23 cellular contexts compared by ENCODE assay signal in genomic region chr3:16536996-16537395, GRCh38.
"Had no signal": no experiment of that assay in that cellular context is flagged by ENCODE, and none has a peak within 500 bp of the region (broad histone marks: within the 10 kb centered on the region; RNA-seq: fewer than 3 reads in every experiment).

No MANE protein-coding gene starts in this region.

- H3K4me1 ChIP-seq: esophagus squamous epithelium, foreskin keratinocyte, lower lobe of right lung, prostate gland, suprapubic skin, thyroid gland had no signal

- H3K4me3 ChIP-seq: esophagus squamous epithelium, hepatocyte, left ventricle myocardium inferior, lower lobe of right lung, prostate gland, skin epidermis, suprapubic skin, thyroid gland had no signal

- H3K9me3 ChIP-seq: esophagus squamous epithelium, left ventricle myocardium inferior, lower lobe of right lung, prostate gland, suprapubic skin, thyroid gland had no signal

- H3K27ac Mint-ChIP-seq: natural killer cell treated with Interleukin-12 subunit alpha and Interleukin-12 subunit beta and Interleukin-15 and Interleukin-18, amount 100 ng/mL, for 72 hours; type B pancreatic cell had no signal

- H3K36me3 Mint-ChIP-seq: natural killer cell treated with Interleukin-12 subunit alpha and Interleukin-12 subunit beta and Interleukin-15 and Interleukin-18, amount 100 ng/mL, for 72 hours; type B pancreatic cell had no signal

- H3K4me3 Mint-ChIP-seq: natural killer cell treated with Interleukin-12 subunit alpha and Interleukin-12 subunit beta and Interleukin-15 and Interleukin-18, amount 100 ng/mL, for 72 hours; type B pancreatic cell had no signal

- FAIRE-seq: urothelium cell line had no signal

- H3K27ac ChIP-seq: epithelial cell of prostate, esophagus squamous epithelium, foreskin keratinocyte, hepatocyte, left ventricle myocardium inferior, lower lobe of right lung, parathyroid adenoma, prostate gland, skin epidermis, suprapubic skin, thyroid gland had no signal

- ATAC-seq: foreskin keratinocyte; left cardiac atrium; lower lobe of right lung; natural killer cell treated with Interleukin-12 subunit alpha and Interleukin-12 subunit beta and Interleukin-15 and Interleukin-18, amount 100 ng/mL, for 72 hours; sciatic nerve; stimulated activated naive CD8-positive, alpha-beta T cell treated with anti-CD3 and anti-CD28 coated beads, Interleukin-15, Interleukin-2, amounts not matched to agents 100 U/mL and 50 U/mL, for 24 hours had no signal

- H2AFZ ChIP-seq: hepatocyte, parathyroid adenoma had no signal

- H3K27me3 ChIP-seq: suprapubic skin, thyroid gland had no signal

- H3K9ac ChIP-seq: parathyroid adenoma had no signal

- H3K9me3 Mint-ChIP-seq: natural killer cell treated with Interleukin-12 subunit alpha and Interleukin-12 subunit beta and Interleukin-15 and Interleukin-18, amount 100 ng/mL, for 72 hours; type B pancreatic cell had no signal

- DNase-seq: effector memory CD4-positive, alpha-beta T cell; esophagus squamous epithelium; foreskin keratinocyte; kidney; left cardiac atrium; left ventricle myocardium inferior; lower lobe of right lung; mesenchymal stem cell; midbrain; retina; stimulated activated CD4-positive, alpha-beta T cell treated with anti-CD3 and anti-CD28 coated beads, Interleukin-2, amount 100 ng/mL, for 24 hours; stimulated activated naive CD8-positive, alpha-beta T cell treated with anti-CD3 and anti-CD28 coated beads, Interleukin-15, Interleukin-2, amounts not matched to agents 100 U/mL and 50 U/mL, for 24 hours; thyroid gland had no signal

- H3K4me2 ChIP-seq: hepatocyte had no signal

- H3K79me2 ChIP-seq: hepatocyte, parathyroid adenoma had no signal

- H3K36me3 ChIP-seq: esophagus squamous epithelium, left ventricle myocardium inferior, lower lobe of right lung, prostate gland, suprapubic skin, thyroid gland had no signal
